Comparison of ENCODE assay signal across 1 cellular context in the genomic region with DNA sequence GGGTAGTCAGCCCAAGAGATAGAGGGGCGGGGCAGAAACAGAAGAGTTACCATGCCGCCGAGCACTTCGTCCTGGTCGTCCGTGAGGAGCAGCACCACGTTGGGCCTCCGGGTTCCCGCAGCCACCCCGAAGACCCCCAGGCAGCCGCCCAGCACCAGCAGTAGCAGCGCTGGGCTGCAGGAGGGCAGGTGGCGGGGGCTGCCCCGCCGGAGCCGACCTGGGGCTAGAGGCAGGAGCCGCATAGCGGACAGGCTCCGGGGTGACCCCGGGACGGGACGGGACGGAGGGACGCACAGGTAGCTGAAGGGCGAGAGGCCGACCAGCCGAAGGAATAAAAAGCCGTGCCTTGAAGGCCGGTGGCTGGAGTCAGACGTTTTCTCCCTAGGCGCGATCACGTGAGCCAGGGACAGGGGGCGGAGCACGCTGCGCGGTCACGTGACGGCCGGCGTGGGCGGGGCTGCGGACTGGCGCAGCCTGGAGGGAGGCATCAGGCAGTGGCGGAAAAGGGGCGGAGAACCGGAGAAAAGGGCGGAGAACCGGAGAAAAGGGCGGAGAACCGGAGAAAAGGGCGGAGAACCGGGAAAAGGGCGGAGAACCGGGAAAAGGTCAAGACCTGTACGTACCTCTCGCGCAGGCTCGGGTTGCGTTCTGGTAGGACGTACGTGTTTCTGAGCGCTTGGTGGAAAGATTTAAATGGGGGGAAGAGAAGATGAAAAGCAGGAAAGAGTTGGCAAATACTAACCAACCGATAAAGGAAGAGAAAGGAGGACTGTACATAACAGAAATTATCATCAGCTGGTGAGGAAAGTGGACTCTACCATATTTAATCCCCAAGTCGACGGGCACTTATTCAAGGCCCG.
TF ChIP-seq lines count a peak whose summit lies in the region.

Gene GNS (minus strand): TSS at position 372 of the 860 bp plus-strand sequence. CDS start 130 bp downstream, at position 242.

TF ChIP-seq in GM12878, 131 proteins besides CTCF, POLR2A, EP300 and RAD21 (continued from another document and continues in another):
- TF ChIP-seq HSF1 (IDR thresholded peaks at IDR 0.05; ENCODE audit: low read depth, low read length) (no peak), PBX3 (IDR thresholded peaks at IDR 0.05; ENCODE audit: insufficient replicate concordance, low read depth, low read length) (no peak), ZBED1 (IDR thresholded peaks at IDR 0.05; ENCODE audit: borderline replicate concordance) (no peak), BCL11A (IDR thresholded peaks at IDR 0.05; ENCODE audit: low read depth, low read length) (no peak), POLR2AphosphoS5 (IDR thresholded peaks at IDR 0.05; ENCODE audit: low read length) (no peak), IKZF2 (IDR thresholded peaks at IDR 0.05) (peak; percentile 94 to 95), MEF2B (IDR thresholded peaks at IDR 0.05; ENCODE audit: partially characterized antibody, poor library complexity, severe bottlenecking) (peak; percentile 52), BCL3 (IDR thresholded peaks at IDR 0.05; ENCODE audit: borderline replicate concordance, insufficient read depth, low read depth, low read length, poor library complexity, severe bottlenecking) (no peak), NR2F1 (conservative IDR thresholded peaks at IDR 0.05) (peak; percentile 98), HDAC6 (IDR thresholded peaks at IDR 0.05; ENCODE audit: unreplicated experiment) (no peak), DPF2 (IDR thresholded peaks at IDR 0.05) (peak; percentile 76), BRCA1 (IDR thresholded peaks at IDR 0.05; ENCODE audit: low read depth, low read length) (no peak), NFIC (IDR thresholded peaks at IDR 0.05; ENCODE audit: low read depth, low read length) (peak; percentile 4; the same call in 1 of the 2 replicates), CHD2 (IDR thresholded peaks at IDR 0.05; ENCODE audit: borderline replicate concordance, low read depth, low read length) (no peak), SIN3A (IDR thresholded peaks at IDR 0.05; ENCODE audit: low read depth, low read length) (no peak), IRF5 (IDR thresholded peaks at IDR 0.05; ENCODE audit: borderline replicate concordance) (no peak), FOXM1 (IDR thresholded peaks at IDR 0.05; ENCODE audit: low read depth, low read length) (no peak), TCF7 (IDR thresholded peaks at IDR 0.05; ENCODE audit: borderline replicate concordance) (no peak), ETV6 (conservative IDR thresholded peaks at IDR 0.05 in 1 of 2, IDR thresholded peaks at IDR 0.05 in 1 of 2; ENCODE audit: borderline replicate concordance in 1 of 2, low read depth in 1 of 2) (no peak; a peak in 1 of 4 replicates), ZNF622 (IDR thresholded peaks at IDR 0.05) (no peak), MXI1 (IDR thresholded peaks at IDR 0.05; ENCODE audit: low read depth, low read length) (no peak; the same call in 1 of the 2 replicates), BCLAF1 (IDR thresholded peaks at IDR 0.05) (no peak), IRF3 (IDR thresholded peaks at IDR 0.05) (no peak)
- TF ChIP-seq, protein P1, sequence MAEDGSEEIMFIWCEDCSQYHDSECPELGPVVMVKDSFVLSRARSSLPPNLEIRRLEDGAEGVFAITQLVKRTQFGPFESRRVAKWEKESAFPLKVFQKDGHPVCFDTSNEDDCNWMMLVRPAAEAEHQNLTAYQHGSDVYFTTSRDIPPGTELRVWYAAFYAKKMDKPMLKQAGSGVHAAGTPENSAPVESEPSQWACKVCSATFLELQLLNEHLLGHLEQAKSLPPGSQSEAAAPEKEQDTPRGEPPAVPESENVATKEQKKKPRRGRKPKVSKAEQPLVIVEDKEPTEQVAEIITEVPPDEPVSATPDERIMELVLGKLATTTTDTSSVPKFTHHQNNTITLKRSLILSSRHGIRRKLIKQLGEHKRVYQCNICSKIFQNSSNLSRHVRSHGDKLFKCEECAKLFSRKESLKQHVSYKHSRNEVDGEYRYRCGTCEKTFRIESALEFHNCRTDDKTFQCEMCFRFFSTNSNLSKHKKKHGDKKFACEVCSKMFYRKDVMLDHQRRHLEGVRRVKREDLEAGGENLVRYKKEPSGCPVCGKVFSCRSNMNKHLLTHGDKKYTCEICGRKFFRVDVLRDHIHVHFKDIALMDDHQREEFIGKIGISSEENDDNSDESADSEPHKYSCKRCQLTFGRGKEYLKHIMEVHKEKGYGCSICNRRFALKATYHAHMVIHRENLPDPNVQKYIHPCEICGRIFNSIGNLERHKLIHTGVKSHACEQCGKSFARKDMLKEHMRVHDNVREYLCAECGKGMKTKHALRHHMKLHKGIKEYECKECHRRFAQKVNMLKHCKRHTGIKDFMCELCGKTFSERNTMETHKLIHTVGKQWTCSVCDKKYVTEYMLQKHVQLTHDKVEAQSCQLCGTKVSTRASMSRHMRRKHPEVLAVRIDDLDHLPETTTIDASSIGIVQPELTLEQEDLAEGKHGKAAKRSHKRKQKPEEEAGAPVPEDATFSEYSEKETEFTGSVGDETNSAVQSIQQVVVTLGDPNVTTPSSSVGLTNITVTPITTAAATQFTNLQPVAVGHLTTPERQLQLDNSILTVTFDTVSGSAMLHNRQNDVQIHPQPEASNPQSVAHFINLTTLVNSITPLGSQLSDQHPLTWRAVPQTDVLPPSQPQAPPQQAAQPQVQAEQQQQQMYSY (CRISPR knock-in tag; IDR thresholded peaks at IDR 0.05) = peak; percentile 85; the same call in 1 of the 2 replicates
- TF ChIP-seq, protein P2, sequence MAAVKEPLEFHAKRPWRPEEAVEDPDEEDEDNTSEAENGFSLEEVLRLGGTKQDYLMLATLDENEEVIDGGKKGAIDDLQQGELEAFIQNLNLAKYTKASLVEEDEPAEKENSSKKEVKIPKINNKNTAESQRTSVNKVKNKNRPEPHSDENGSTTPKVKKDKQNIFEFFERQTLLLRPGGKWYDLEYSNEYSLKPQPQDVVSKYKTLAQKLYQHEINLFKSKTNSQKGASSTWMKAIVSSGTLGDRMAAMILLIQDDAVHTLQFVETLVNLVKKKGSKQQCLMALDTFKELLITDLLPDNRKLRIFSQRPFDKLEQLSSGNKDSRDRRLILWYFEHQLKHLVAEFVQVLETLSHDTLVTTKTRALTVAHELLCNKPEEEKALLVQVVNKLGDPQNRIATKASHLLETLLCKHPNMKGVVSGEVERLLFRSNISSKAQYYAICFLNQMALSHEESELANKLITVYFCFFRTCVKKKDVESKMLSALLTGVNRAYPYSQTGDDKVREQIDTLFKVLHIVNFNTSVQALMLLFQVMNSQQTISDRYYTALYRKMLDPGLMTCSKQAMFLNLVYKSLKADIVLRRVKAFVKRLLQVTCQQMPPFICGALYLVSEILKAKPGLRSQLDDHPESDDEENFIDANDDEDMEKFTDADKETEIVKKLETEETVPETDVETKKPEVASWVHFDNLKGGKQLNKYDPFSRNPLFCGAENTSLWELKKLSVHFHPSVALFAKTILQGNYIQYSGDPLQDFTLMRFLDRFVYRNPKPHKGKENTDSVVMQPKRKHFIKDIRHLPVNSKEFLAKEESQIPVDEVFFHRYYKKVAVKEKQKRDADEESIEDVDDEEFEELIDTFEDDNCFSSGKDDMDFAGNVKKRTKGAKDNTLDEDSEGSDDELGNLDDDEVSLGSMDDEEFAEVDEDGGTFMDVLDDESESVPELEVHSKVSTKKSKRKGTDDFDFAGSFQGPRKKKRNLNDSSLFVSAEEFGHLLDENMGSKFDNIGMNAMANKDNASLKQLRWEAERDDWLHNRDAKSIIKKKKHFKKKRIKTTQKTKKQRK (IDR thresholded peaks at IDR 0.05; ENCODE audit: low read depth, low read length) = no peak
- TF ChIP-seq, protein P3, sequence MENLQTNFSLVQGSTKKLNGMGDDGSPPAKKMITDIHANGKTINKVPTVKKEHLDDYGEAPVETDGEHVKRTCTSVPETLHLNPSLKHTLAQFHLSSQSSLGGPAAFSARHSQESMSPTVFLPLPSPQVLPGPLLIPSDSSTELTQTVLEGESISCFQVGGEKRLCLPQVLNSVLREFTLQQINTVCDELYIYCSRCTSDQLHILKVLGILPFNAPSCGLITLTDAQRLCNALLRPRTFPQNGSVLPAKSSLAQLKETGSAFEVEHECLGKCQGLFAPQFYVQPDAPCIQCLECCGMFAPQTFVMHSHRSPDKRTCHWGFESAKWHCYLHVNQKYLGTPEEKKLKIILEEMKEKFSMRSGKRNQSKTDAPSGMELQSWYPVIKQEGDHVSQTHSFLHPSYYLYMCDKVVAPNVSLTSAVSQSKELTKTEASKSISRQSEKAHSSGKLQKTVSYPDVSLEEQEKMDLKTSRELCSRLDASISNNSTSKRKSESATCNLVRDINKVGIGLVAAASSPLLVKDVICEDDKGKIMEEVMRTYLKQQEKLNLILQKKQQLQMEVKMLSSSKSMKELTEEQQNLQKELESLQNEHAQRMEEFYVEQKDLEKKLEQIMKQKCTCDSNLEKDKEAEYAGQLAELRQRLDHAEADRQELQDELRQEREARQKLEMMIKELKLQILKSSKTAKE (IDR thresholded peaks at IDR 0.05; ENCODE audit: low read depth, poor library complexity, severe bottlenecking) = peak; percentile 22
